ENCODE assay signal across 18 cellular contexts in genomic region chr13:27211771-27212364, GRCh38. TPM values are rescaled to one million over a fixed set of nuclear protein-coding genes. Genes with fewer than 3 reads are reported as not detected.
A peak's percentile ranks its signal among the peaks of the same experiment; 100 is the strongest.
DNase-seq lines count a peak whose midpoint lies in the region; ATAC-seq, FAIRE-seq and TF ChIP-seq lines count a peak whose summit lies in the region.
"Had no signal": no experiment of that assay in that cellular context is flagged by ENCODE, and none has a peak within 500 bp of the region (broad histone marks: within the 10 kb centered on the region; RNA-seq: fewer than 3 reads in every experiment).

No MANE protein-coding gene starts in this region.

- H3K9me3 ChIP-seq in astrocyte (ENCODE audit: insufficient read depth, low read depth, low read length) (no peaks in the 10 kb centered on the region), testis (no peaks in the 10 kb centered on the region)
- H3K9me3 ChIP-seq: thyroid gland had no signal

- no peak overlapping the region for H2AFZ ChIP-seq in astrocyte (ENCODE audit: low read depth, low read length)

- no peak overlapping the region for H3K4me3 ChIP-seq in AG04449 (ENCODE audit: low read depth, low read length)
- H3K4me3 ChIP-seq in astrocyte (ENCODE audit: insufficient read depth, low read depth, low read length) = no peak overlapping the region
- H3K4me3 ChIP-seq in foreskin fibroblast (ENCODE audit: low read depth in 1 of 2, low read length in 2 of 2) = no peak overlapping the region
- H3K4me3 ChIP-seq in testis = no peak overlapping the region
- H3K4me3 ChIP-seq: thyroid gland had no signal

- TF ChIP-seq POLR2A in testis (IDR thresholded peaks at IDR 0.05) = no peak

- no peaks in the 10 kb centered on the region for H3K27me3 ChIP-seq in astrocyte (ENCODE audit: insufficient read depth, low read length)
- H3K27me3 ChIP-seq in testis = no peaks in the 10 kb centered on the region
- H3K27me3 ChIP-seq: spleen, thyroid gland had no signal

- POLR2A ChIA-PET in AG04449 (lab: Yijun Ruan, JAX) = interaction anchor here (1.1 kb wide), 1 partner anchor 39 kb away, joined by 5 read pairs; the partner anchor contains the start of gene RPL21

- WGBS in testis, 2 donors = 84 to 89% methylated on average over 11 to 17 of the region's 17 CpGs

- DNase-seq in AG04449 (ENCODE audit: low read depth, low spot score) (peak; percentile 31), HK-2 (ENCODE audit: unreplicated experiment) (peak; percentile 51), astrocyte (ENCODE audit: low read depth) (peak; percentile 71), foreskin fibroblast (peak; percentile 76 to 84), NCI-H128 (lab: John Stamatoyannopoulos, UW; ENCODE audit: unreplicated experiment) (no peak), testis (no peak), NCI-H82 treated with DMSO at 0.1 percent for 48 hours (lab: John Stamatoyannopoulos, UW; ENCODE audit: unreplicated experiment) (no peak)
- DNase-seq: activated effector memory CD4-positive, alpha-beta T cell treated with anti-CD3 and anti-CD28 coated beads, Interleukin-2, amount 50 U/mL, for 16 hours; NCI-H187; NCI-H69; occipital lobe; Right ventricle myocardium superior; spleen; thyroid gland had no signal

- H3K27ac Mint-ChIP-seq in astrocyte (ENCODE audit: unreplicated experiment) = no peak overlapping the region
- H3K27ac Mint-ChIP-seq: activated CD8-positive, alpha-beta T cell treated with anti-CD3 and anti-CD28 coated beads for 36 hours; memory B cell had no signal

- no peaks in the 10 kb centered on the region for H3K4me1 Mint-ChIP-seq in astrocyte (ENCODE audit: low read depth, unreplicated experiment)
- H3K4me1 Mint-ChIP-seq: central memory CD8-positive, alpha-beta T cell; memory B cell had no signal

- H3K36me3 ChIP-seq in astrocyte (ENCODE audit: insufficient read depth, low read length) (no peaks in the 10 kb centered on the region), testis (ENCODE audit: low read depth, missing control alignments) (no peaks in the 10 kb centered on the region)
- H3K36me3 ChIP-seq: spleen, thyroid gland had no signal

- H4K20me1 ChIP-seq in astrocyte (ENCODE audit: insufficient read depth, low read length) = no peaks in the 10 kb centered on the region

- no peak overlapping the region for H3K27ac ChIP-seq in astrocyte (ENCODE audit: low read depth, low read length)
- H3K27ac ChIP-seq in testis = no peak overlapping the region
- H3K27ac ChIP-seq: spleen, thyroid gland had no signal

- FAIRE-seq in astrocyte (lab: Jason Lieb, UNC) = no peak

- H3K79me2 ChIP-seq in astrocyte (ENCODE audit: insufficient read depth, low read length) = no peaks in the 10 kb centered on the region

- H3K9ac ChIP-seq in astrocyte (ENCODE audit: low read length) = no peak overlapping the region

- ATAC-seq in GM18909 (IDR thresholded peaks at IDR 0.05; ENCODE audit: poor library complexity, unreplicated experiment) = no peak
- ATAC-seq: activated CD8-positive, alpha-beta T cell treated with anti-CD3 and anti-CD28 coated beads for 36 hours had no signal

- CTCF ChIA-PET in AG04449 (lab: Yijun Ruan, JAX) = interaction anchor here (1.1 kb wide), 1 partner anchor 226 kb away, joined by 4 read pairs; no protein-coding TSS in a partner anchor

- no peak overlapping the region for H3K4me3 Mint-ChIP-seq in astrocyte (ENCODE audit: unreplicated experiment)

- H3K4me2 ChIP-seq in astrocyte (ENCODE audit: low read length) = no peak overlapping the region

- H3K27me3 Mint-ChIP-seq in astrocyte (ENCODE audit: low read depth, unreplicated experiment) = no peaks in the 10 kb centered on the region
- H3K27me3 Mint-ChIP-seq: activated CD8-positive, alpha-beta T cell treated with anti-CD3 and anti-CD28 coated beads for 36 hours; central memory CD8-positive, alpha-beta T cell had no signal

- TF ChIP-seq CTCF in AG04449 (IDR thresholded peaks at IDR 0.05; ENCODE audit: insufficient read depth, low read length, missing control alignments) (no peak), astrocyte (IDR thresholded peaks at IDR 0.05; ENCODE audit: insufficient read depth, low read depth, low read length) (no peak), foreskin fibroblast (IDR thresholded peaks at IDR 0.05; ENCODE audit: low read depth, low read length) (no peak), testis (IDR thresholded peaks at IDR 0.05) (no peak)

- H3K9me3 Mint-ChIP-seq in astrocyte (ENCODE audit: unreplicated experiment) = peaks cover 4% of the 10 kb centered on the region
- H3K9me3 Mint-ChIP-seq: central memory CD8-positive, alpha-beta T cell had no signal

- peaks cover 8% of the 10 kb centered on the region for H3K36me3 Mint-ChIP-seq in astrocyte (ENCODE audit: low read depth, unreplicated experiment)

- H3K4me1 ChIP-seq in astrocyte (ENCODE audit: insufficient read depth, low read length) = no peaks in the 10 kb centered on the region
- no peaks in the 10 kb centered on the region for H3K4me1 ChIP-seq in testis
- H3K4me1 ChIP-seq: spleen, thyroid gland had no signal

- intact Hi-C loops in testis (cut with DNase I; ENCODE audit: low total_unique reads) = no loop called here

RNA-seq across cellular contexts. Expression of gene RPL21, which starts 39.5 kb away (rescaled TPM):
- total RNA-seq in astrocyte (622 and 728 TPM in 2 replicates), testis (100 to 1,000 TPM; 200 to 353 TPM)
- 996 TPM for polyA plus RNA-seq in testis (ENCODE audit: insufficient read depth, low read depth, low replicate concordance)

RNA-seq across cellular contexts. Expression of gene USP12, which starts 40.3 kb away (rescaled TPM):
- total RNA-seq in astrocyte (27.1 and 30.5 TPM in 2 replicates), testis (10 to 100 TPM; 26.1 to 30.2 TPM)
- polyA plus RNA-seq in testis (ENCODE audit: insufficient read depth, low read depth, low replicate concordance) = 24.3 TPM

RNA-seq across cellular contexts. Expression of gene RASL11A, which starts 58.8 kb away (rescaled TPM):
- total RNA-seq in astrocyte = 0.79 and 2.2 TPM in 2 replicates
- total RNA-seq in testis = 1 to 10 TPM; 8.2 to 10.0 TPM
- 11.8 TPM for polyA plus RNA-seq in testis (ENCODE audit: insufficient read depth, low read depth, low replicate concordance)

Comparison
In these comparisons a context has a peak if more than half of its experiments do, and no peak if none do; other contexts are left out.
1. DNase-seq: peak in AG04449 (single experiment), HK-2 (single experiment), astrocyte (single experiment) and foreskin fibroblast (2 of 2); none in NCI-H128 (single experiment), testis (single experiment) and NCI-H82 treated with DMSO at 0.1 percent for 48 hours (single experiment).